ENCODE assay signal across 8 cellular contexts in the genomic region with DNA sequence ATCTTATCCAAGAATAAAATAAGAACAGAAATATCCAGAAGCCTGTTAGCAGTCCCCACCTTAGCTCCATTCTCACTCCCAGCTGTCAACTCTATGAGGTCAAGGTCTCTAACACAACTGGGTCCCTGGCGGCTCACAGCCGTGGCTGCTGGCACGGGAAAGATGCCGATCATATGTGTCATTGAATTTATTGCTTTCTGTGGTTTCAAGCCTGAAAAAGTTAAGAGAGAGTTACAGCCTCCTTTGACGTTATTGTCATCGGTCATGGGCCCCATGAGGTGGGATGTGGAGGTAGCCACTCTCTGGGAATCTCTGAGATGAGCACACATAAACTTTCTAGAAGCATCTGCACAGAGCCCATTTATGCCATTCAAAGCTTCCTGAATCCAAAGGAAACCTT. TPM values are rescaled to one million over a fixed set of nuclear protein-coding genes. Genes with fewer than 3 reads are reported as not detected.
DNase-seq lines count a peak whose midpoint lies in the region; ATAC-seq and TF ChIP-seq lines count a peak whose summit lies in the region.

No MANE protein-coding gene starts in this region.

- H3K4me3 ChIP-seq in choroid plexus epithelial cell (ENCODE audit: low read depth, low read length), result no peak overlapping the region

- peaks cover 6% of the 10 kb centered on the region for H3K27me3 Mint-ChIP-seq in neural crest cell (ENCODE audit: low read depth)

- H3K27ac Mint-ChIP-seq in neural crest cell (ENCODE audit: unreplicated experiment), result peak overlapping the region; percentile 37

- no peak for ATAC-seq in GM19455 (IDR thresholded peaks at IDR 0.05; ENCODE audit: unreplicated experiment)

- no peak overlapping the region for H3K4me3 Mint-ChIP-seq in neural crest cell

- H3K36me3 Mint-ChIP-seq in neural crest cell (ENCODE audit: low read depth), result no peaks in the 10 kb centered on the region

- H3K9me3 Mint-ChIP-seq in neural crest cell, result peaks cover 5% of the 10 kb centered on the region

- peaks cover 19% of the 10 kb centered on the region for H3K4me1 Mint-ChIP-seq in neural crest cell

- peak; percentile 7 for TF ChIP-seq CTCF in choroid plexus epithelial cell (conservative IDR thresholded peaks at IDR 0.05; ENCODE audit: low read depth, low read length)
- TF ChIP-seq CTCF in neural crest cell (conservative IDR thresholded peaks at IDR 0.05), result no peak

- in situ Hi-C loops in Caki2 (cut with HindIII; ENCODE audit: low pct_unique_long_range_greater_than_20kb, low sequenced_read_pairs), result no loop called here

- DNase-seq in Caki2 (ENCODE audit: low read depth) (peak; percentile 93), NCI-H460 (ENCODE audit: extremely low read depth, low read depth) (peak; percentile 68), choroid plexus epithelial cell (ENCODE audit: low read depth) (peak; percentile 87), neural crest cell (ENCODE audit: low read depth, low spot score) (no peak), iPS-NIHi7 (ENCODE audit: extremely low spot score) (no peak), NCI-H2171 treated with DMSO at 0.1 percent for 48 hours (lab: John Stamatoyannopoulos, UW) (no peak)
- no peak for DNase-seq in stimulated activated CD4-positive, alpha-beta T cell treated with anti-CD3 and anti-CD28 coated beads, Interleukin-4, amount 100 ng/mL, for 4 hours

RNA-seq across cellular contexts. Expression of gene CABLES1, which starts 28.7 kb away (rescaled TPM):
- 1.3 and 1.7 TPM in 2 replicates for total RNA-seq in Caki2 (2014; rRNA removed; shearing (Covaris generic); ENCODE audit: low replicate concordance)
- 3.2 and 3.5 TPM in 2 replicates for total RNA-seq in NCI-H460 (2014; rRNA removed; shearing (Covaris generic))
- 1.2 and 10.7 TPM in 2 replicates for polyA plus RNA-seq in NCI-H460 (2014; cell fraction: nucleus; rRNA removed)
- 2.2 and 2.3 TPM in 2 replicates for total RNA-seq in neural crest cell

Comparison
In these comparisons a context has a peak if more than half of its experiments do, and no peak if none do; other contexts are left out.
1. DNase-seq: peak in Caki2 (single experiment), NCI-H460 (single experiment) and choroid plexus epithelial cell (single experiment); none in neural crest cell (single experiment), stimulated activated CD4-positive, alpha-beta T cell treated with anti-CD3 and anti-CD28 coated beads, Interleukin-4, amount 100 ng/mL, for 4 hours (0 of 2), iPS-NIHi7 (single experiment) and NCI-H2171 treated with DMSO at 0.1 percent for 48 hours (single experiment).